In genomic region chr2:153912798-153913396, GRCh38 we compare ENCODE assay signal across 23 cellular contexts. TPM values are rescaled to one million over a fixed set of nuclear protein-coding genes. Genes with fewer than 3 reads are reported as not detected.
DNase-seq lines count a peak whose midpoint lies in the region; ATAC-seq and TF ChIP-seq lines count a peak whose summit lies in the region.
"Had no signal": no experiment of that assay in that cellular context is flagged by ENCODE, and none has a peak within 500 bp of the region (broad histone marks: within the 10 kb centered on the region; RNA-seq: fewer than 3 reads in every experiment).

No MANE protein-coding gene starts in this region.

- ATAC-seq in left ventricle myocardium superior (no peak), heart left ventricle (no peak), lower lobe of right lung (peak in 1 of 2 donors; percentile 15), GM18511 (IDR thresholded peaks at IDR 0.05; ENCODE audit: unreplicated experiment) (no peak)
- ATAC-seq: PC-3 had no signal

- DNase-seq in DMS 273 (lab: John Stamatoyannopoulos, UW; ENCODE audit: unreplicated experiment) (peak; percentile 31), DMS 273 treated with DMSO at 0.1 percent for 48 hours (lab: John Stamatoyannopoulos, UW) (no peak), left ventricle myocardium superior (peak; percentile 8), heart left ventricle (no peak), lower lobe of right lung (peak; percentile 15), GM03348 (ENCODE audit: low spot score) (no peak), SKM-1 (lab: John Stamatoyannopoulos, UW; ENCODE audit: unreplicated experiment) (no peak)
- DNase-seq: BE2C; DMS153; H7; Kasumi-1; NCI-H1092 treated with DMSO at 0.1 percent for 48 hours; NCI-H1436; NCI-H1930; NCI-H2107; NK-92 treated with Interleukin-12 subunit alpha and Interleukin-12 subunit beta, amount 100 ng/mL, for 24 hours; PC-3 had no signal

- no peak for TF ChIP-seq CTCF in heart left ventricle (IDR thresholded peaks at IDR 0.05)
- no peak for TF ChIP-seq CTCF in lower lobe of right lung (IDR thresholded peaks at IDR 0.05)

- H3K27me3 ChIP-seq in heart left ventricle (no peaks in the 10 kb centered on the region), lower lobe of right lung (ENCODE audit: low read depth) (no peaks in the 10 kb centered on the region)
- H3K27me3 ChIP-seq: BE2C, SJSA1 had no signal

- H3K4me1 ChIP-seq in heart left ventricle = no peaks in the 10 kb centered on the region
- no peaks in the 10 kb centered on the region for H3K4me1 ChIP-seq in lower lobe of right lung
- H3K4me1 ChIP-seq: BE2C, SJSA1 had no signal

- H3K36me3 ChIP-seq in heart left ventricle = no peaks in the 10 kb centered on the region
- H3K36me3 ChIP-seq in lower lobe of right lung = no peaks in the 10 kb centered on the region
- H3K36me3 ChIP-seq: BE2C, SJSA1 had no signal

- no peak for TF ChIP-seq POLR2A in heart left ventricle (IDR thresholded peaks at IDR 0.05)

- H3K9me3 ChIP-seq in heart left ventricle (peaks cover 0 to 37% (median 6%) of the 10 kb centered on the region in 12 donors), lower lobe of right lung (peaks cover 7% of the 10 kb centered on the region)
- H3K9me3 ChIP-seq: BE2C had no signal

- H3K4me3 ChIP-seq in heart left ventricle (no peak overlapping the region), lower lobe of right lung (no peak overlapping the region)
- H3K4me3 ChIP-seq: SJSA1 had no signal

- intact Hi-C loops in left ventricle myocardium superior (cut with micrococcal nuclease) (no loop called here), heart left ventricle (cut with DNase I) (no loop called here), lower lobe of right lung (cut with DNase I) (no loop called here)

- H3K27ac ChIP-seq in heart left ventricle = no peak overlapping the region
- H3K27ac ChIP-seq in lower lobe of right lung = no peak overlapping the region
- H3K27ac ChIP-seq: 22Rv1, SJSA1 had no signal

- 72 to 82% (median 73%) methylated on average over 3 of the region's 3 CpGs for WGBS in heart left ventricle, 4 donors

RNA-seq across cellular contexts. Expression of gene GALNT13, which starts 41.2 kb away (rescaled TPM):
- total RNA-seq in left ventricle myocardium superior (0.15 TPM), heart left ventricle (1 to 10 TPM in 1 of 9 donors, under 1 TPM in 6, not detected in 2; 0.11 to 1.5 (median 0.22) TPM), lower lobe of right lung (2.4 TPM)
- under 1 TPM in 1 of 2 donors, not detected in 1; 0.14 TPM for polyA plus RNA-seq in heart left ventricle
- total RNA-seq: CD8-positive, alpha-beta memory T cell; HT-29; SJSA1 had no signal
- polyA plus RNA-seq: CD14-positive monocyte; CD8-positive, alpha-beta memory T cell had no signal

Comparison
In these comparisons a context has a peak if more than half of its experiments do, and no peak if none do; other contexts are left out.
1. DNase-seq: peak in DMS 273 (single experiment), left ventricle myocardium superior (single experiment) and lower lobe of right lung (single experiment); none in DMS 273 treated with DMSO at 0.1 percent for 48 hours (single experiment), heart left ventricle (0 of 5), GM03348 (single experiment) and SKM-1 (single experiment).